ENCODE assay signal across 1 cellular context in the genomic region with DNA sequence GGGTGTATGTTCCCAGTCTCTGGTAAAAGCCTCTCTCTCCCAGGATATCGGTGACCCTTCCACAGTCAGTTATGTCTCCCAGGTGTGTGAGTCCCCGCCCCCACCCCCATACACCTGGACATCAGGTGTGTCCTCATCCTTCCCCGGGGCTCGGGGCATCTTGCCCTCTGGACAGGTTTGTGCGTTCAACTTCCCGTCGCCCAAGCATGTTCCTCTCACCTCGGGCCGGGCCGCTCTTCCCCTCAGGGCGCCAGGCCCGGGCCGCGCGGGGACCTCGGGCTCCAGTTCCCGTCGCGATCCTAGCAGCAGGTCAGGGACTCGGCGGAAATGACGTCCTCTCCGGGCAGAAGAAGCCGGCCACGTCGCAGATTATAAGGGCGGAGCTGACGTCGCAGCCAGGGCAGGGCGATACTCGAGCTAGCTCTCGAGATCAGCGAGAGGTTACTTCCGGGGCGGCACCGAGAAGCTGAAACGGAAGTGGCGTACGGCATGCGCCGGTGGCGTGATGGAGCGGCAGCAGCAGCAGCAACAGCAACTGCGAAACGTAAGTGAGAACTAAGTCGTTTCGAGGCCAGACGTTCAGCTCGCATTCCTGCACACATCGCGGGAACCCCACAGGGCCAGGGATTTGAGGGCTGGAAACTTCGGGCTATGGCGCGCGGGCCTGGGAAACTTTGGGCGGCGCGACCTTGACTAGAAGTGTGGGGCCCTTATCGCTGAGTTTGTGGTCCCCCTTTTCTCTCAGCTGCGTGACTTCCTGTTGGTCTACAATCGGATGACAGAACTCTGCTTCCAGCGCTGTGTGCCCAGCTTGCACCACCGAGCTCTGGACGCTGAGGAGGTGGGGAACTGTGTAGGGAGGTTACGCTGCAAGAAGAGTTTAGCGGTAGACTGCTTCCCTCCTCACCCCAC.
TF ChIP-seq lines count a peak whose summit lies in the region.

A gene with protein sequence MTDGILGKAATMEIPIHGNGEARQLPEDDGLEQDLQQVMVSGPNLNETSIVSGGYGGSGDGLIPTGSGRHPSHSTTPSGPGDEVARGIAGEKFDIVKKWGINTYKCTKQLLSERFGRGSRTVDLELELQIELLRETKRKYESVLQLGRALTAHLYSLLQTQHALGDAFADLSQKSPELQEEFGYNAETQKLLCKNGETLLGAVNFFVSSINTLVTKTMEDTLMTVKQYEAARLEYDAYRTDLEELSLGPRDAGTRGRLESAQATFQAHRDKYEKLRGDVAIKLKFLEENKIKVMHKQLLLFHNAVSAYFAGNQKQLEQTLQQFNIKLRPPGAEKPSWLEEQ (minus strand): TSS at position 320 of the 912 bp plus-strand sequence. CDS start 910 bp downstream, outside the sequence.
A gene with protein sequence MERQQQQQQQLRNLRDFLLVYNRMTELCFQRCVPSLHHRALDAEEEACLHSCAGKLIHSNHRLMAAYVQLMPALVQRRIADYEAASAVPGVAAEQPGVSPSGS (plus strand): TSS at position 490 of the 912 bp plus-strand sequence. CDS start 16 bp downstream, at position 506.

TF ChIP-seq in K562, 482 proteins besides CTCF, POLR2A, EP300 and RAD21 (continued from another document):
- TF ChIP-seq MBD2 (IDR thresholded peaks at IDR 0.05; ENCODE audit: borderline replicate concordance, low read depth) (peak; percentile 66; the same call in 1 of the 2 replicates), TCF3 (CRISPR knock-in tag; IDR thresholded peaks at IDR 0.05) (no peak), ETV5 (CRISPR knock-in tag; IDR thresholded peaks at IDR 0.05; ENCODE audit: low read depth) (peak; percentile 89), PHF8 (IDR thresholded peaks at IDR 0.05; ENCODE audit: borderline replicate concordance, low read length) (peak; percentile 93), HNRNPK (IDR thresholded peaks at IDR 0.05; ENCODE audit: low read depth, low read length, poor library complexity, severe bottlenecking) (no peak), ESRRA (IDR thresholded peaks at IDR 0.05; ENCODE audit: borderline replicate concordance, low read depth) (peak; percentile 70; the same call in 1 of the 2 replicates), TAF9B (IDR thresholded peaks at IDR 0.05; ENCODE audit: partially characterized antibody) (peak; percentile 80), NR2C1 (IDR thresholded peaks at IDR 0.05) (peak; percentile 87), NR2C1 (tag; IDR thresholded peaks at IDR 0.05) (peak; percentile 81), SUPT5H (IDR thresholded peaks at IDR 0.05) (peak; percentile 95), CHD4 (IDR thresholded peaks at IDR 0.05; ENCODE audit: insufficient read depth, insufficient replicate concordance, low read depth, low read length, poor library complexity, severe bottlenecking) (no peak), SP2 (IDR thresholded peaks at IDR 0.05; ENCODE audit: extremely low read depth, low read depth, low read length, poor library complexity, severe bottlenecking) (peak; percentile 8), ZSCAN29 (IDR thresholded peaks at IDR 0.05) (0 out of 2 replicates have a peak, but pooled peaks have one; percentile 15), RBBP5 (IDR thresholded peaks at IDR 0.05; ENCODE audit: borderline replicate concordance, insufficient read depth, low read length, poor library complexity, severe bottlenecking) (peak; percentile 81), ETV6 (IDR thresholded peaks at IDR 0.05; ENCODE audit: borderline replicate concordance in 1 of 2, low read depth in 2 of 2, low read length in 1 of 2) (0 out of 4 replicates have a peak, but pooled peaks of 1 of the 2 experiments have one; percentile 36), ETV6 (CRISPR knock-in tag; IDR thresholded peaks at IDR 0.05; ENCODE audit: borderline replicate concordance) (no peak), CREM (IDR thresholded peaks at IDR 0.05; ENCODE audit: low read depth) (peak; percentile 99), TEAD1 (CRISPR knock-in tag; IDR thresholded peaks at IDR 0.05) (0 out of 4 replicates have a peak, but pooled peaks of 1 of the 2 experiments have one; percentile 13), COPS2 (conservative IDR thresholded peaks at IDR 0.05) (no peak), FOXK2 (conservative IDR thresholded peaks at IDR 0.05 in 1 of 2, IDR thresholded peaks at IDR 0.05 in 1 of 2; ENCODE audit: low read depth in 2 of 2) (peak; percentile 86 to 93), SIX5 (IDR thresholded peaks at IDR 0.05; ENCODE audit: borderline replicate concordance in 1 of 2, insufficient read depth in 1 of 2, low read depth in 1 of 2, low read length in 2 of 2) (peak; percentile 34 to 56; a peak in 2 of 4 replicates), KDM5B (IDR thresholded peaks at IDR 0.05; ENCODE audit: insufficient replicate concordance, low read depth, low read length) (peak; percentile 84), ZBED1 (IDR thresholded peaks at IDR 0.05) (peak; percentile 64; the same call in 1 of the 2 replicates), ZNF384 (IDR thresholded peaks at IDR 0.05; ENCODE audit: low read depth, low read length) (no peak), SIN3A (IDR thresholded peaks at IDR 0.05; ENCODE audit: borderline replicate concordance in 2 of 2, control insufficient read depth in 1 of 2, low read depth in 2 of 2, low read length in 2 of 2) (peak; percentile 39 to 79; a peak in 1 of 4 replicates), SAP30 (IDR thresholded peaks at IDR 0.05; ENCODE audit: borderline replicate concordance, insufficient read depth, low read depth, low read length, poor library complexity, severe bottlenecking) (peak; percentile 74), ERF (CRISPR knock-in tag; IDR thresholded peaks at IDR 0.05) (no peak), ESRRB (CRISPR knock-in tag; IDR thresholded peaks at IDR 0.05; ENCODE audit: borderline replicate concordance) (no peak), POLR2AphosphoS5 (IDR thresholded peaks at IDR 0.05; ENCODE audit: control insufficient read depth, insufficient read depth, low read depth, low read length) (peak; percentile 79), SPI1 (IDR thresholded peaks at IDR 0.05; ENCODE audit: borderline replicate concordance, low read depth, low read length) (peak; percentile 69; the same call in 1 of the 2 replicates), CC2D1A (IDR thresholded peaks at IDR 0.05) (no peak), RB1 (IDR thresholded peaks at IDR 0.05; ENCODE audit: low read depth) (peak; percentile 43; the same call in 1 of the 2 replicates)
- TF ChIP-seq, protein P1, sequence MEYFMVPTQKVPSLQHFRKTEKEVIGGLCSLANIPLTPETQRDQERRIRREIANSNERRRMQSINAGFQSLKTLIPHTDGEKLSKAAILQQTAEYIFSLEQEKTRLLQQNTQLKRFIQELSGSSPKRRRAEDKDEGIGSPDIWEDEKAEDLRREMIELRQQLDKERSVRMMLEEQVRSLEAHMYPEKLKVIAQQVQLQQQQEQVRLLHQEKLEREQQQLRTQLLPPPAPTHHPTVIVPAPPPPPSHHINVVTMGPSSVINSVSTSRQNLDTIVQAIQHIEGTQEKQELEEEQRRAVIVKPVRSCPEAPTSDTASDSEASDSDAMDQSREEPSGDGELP (CRISPR knock-in tag; IDR thresholded peaks at IDR 0.05; ENCODE audit: borderline replicate concordance): peak; percentile 83
- TF ChIP-seq, protein P2, sequence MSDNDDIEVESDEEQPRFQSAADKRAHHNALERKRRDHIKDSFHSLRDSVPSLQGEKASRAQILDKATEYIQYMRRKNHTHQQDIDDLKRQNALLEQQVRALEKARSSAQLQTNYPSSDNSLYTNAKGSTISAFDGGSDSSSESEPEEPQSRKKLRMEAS (CRISPR knock-in tag; IDR thresholded peaks at IDR 0.05): peak; percentile 56
- TF ChIP-seq, protein P3, sequence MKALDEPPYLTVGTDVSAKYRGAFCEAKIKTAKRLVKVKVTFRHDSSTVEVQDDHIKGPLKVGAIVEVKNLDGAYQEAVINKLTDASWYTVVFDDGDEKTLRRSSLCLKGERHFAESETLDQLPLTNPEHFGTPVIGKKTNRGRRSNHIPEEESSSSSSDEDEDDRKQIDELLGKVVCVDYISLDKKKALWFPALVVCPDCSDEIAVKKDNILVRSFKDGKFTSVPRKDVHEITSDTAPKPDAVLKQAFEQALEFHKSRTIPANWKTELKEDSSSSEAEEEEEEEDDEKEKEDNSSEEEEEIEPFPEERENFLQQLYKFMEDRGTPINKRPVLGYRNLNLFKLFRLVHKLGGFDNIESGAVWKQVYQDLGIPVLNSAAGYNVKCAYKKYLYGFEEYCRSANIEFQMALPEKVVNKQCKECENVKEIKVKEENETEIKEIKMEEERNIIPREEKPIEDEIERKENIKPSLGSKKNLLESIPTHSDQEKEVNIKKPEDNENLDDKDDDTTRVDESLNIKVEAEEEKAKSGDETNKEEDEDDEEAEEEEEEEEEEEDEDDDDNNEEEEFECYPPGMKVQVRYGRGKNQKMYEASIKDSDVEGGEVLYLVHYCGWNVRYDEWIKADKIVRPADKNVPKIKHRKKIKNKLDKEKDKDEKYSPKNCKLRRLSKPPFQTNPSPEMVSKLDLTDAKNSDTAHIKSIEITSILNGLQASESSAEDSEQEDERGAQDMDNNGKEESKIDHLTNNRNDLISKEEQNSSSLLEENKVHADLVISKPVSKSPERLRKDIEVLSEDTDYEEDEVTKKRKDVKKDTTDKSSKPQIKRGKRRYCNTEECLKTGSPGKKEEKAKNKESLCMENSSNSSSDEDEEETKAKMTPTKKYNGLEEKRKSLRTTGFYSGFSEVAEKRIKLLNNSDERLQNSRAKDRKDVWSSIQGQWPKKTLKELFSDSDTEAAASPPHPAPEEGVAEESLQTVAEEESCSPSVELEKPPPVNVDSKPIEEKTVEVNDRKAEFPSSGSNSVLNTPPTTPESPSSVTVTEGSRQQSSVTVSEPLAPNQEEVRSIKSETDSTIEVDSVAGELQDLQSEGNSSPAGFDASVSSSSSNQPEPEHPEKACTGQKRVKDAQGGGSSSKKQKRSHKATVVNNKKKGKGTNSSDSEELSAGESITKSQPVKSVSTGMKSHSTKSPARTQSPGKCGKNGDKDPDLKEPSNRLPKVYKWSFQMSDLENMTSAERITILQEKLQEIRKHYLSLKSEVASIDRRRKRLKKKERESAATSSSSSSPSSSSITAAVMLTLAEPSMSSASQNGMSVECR (CRISPR knock-in tag; IDR thresholded peaks at IDR 0.05): peak; percentile 57; the same call in 1 of the 2 replicates
- TF ChIP-seq, protein P4, sequence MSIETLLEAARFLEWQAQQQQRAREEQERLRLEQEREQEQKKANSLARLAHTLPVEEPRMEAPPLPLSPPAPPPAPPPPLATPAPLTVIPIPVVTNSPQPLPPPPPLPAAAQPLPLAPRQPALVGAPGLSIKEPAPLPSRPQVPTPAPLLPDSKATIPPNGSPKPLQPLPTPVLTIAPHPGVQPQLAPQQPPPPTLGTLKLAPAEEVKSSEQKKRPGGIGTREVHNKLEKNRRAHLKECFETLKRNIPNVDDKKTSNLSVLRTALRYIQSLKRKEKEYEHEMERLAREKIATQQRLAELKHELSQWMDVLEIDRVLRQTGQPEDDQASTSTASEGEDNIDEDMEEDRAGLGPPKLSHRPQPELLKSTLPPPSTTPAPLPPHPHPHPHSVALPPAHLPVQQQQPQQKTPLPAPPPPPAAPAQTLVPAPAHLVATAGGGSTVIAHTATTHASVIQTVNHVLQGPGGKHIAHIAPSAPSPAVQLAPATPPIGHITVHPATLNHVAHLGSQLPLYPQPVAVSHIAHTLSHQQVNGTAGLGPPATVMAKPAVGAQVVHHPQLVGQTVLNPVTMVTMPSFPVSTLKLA (conservative IDR thresholded peaks at IDR 0.05): peak; percentile 88 to 92
- TF ChIP-seq, protein P5, sequence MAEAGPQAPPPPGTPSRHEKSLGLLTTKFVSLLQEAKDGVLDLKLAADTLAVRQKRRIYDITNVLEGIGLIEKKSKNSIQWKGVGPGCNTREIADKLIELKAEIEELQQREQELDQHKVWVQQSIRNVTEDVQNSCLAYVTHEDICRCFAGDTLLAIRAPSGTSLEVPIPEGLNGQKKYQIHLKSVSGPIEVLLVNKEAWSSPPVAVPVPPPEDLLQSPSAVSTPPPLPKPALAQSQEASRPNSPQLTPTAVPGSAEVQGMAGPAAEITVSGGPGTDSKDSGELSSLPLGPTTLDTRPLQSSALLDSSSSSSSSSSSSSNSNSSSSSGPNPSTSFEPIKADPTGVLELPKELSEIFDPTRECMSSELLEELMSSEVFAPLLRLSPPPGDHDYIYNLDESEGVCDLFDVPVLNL (CRISPR knock-in tag; IDR thresholded peaks at IDR 0.05; ENCODE audit: low read depth): peak; percentile 12
- TF ChIP-seq, protein P6, sequence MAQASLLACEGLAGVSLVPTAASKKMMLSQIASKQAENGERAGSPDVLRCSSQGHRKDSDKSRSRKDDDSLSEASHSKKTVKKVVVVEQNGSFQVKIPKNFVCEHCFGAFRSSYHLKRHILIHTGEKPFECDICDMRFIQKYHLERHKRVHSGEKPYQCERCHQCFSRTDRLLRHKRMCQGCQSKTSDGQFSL (CRISPR knock-in tag; IDR thresholded peaks at IDR 0.05): peak; percentile 18
- TF ChIP-seq, protein P6 (tag; IDR thresholded peaks at IDR 0.05): no peak
- TF ChIP-seq, protein P7, sequence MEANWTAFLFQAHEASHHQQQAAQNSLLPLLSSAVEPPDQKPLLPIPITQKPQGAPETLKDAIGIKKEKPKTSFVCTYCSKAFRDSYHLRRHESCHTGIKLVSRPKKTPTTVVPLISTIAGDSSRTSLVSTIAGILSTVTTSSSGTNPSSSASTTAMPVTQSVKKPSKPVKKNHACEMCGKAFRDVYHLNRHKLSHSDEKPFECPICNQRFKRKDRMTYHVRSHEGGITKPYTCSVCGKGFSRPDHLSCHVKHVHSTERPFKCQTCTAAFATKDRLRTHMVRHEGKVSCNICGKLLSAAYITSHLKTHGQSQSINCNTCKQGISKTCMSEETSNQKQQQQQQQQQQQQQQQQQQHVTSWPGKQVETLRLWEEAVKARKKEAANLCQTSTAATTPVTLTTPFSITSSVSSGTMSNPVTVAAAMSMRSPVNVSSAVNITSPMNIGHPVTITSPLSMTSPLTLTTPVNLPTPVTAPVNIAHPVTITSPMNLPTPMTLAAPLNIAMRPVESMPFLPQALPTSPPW (CRISPR knock-in tag; IDR thresholded peaks at IDR 0.05): peak; percentile 43; the same call in 1 of the 2 replicates
- TF ChIP-seq, protein P8, sequence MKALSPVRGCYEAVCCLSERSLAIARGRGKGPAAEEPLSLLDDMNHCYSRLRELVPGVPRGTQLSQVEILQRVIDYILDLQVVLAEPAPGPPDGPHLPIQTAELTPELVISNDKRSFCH (CRISPR knock-in tag; IDR thresholded peaks at IDR 0.05): no peak
- TF ChIP-seq, protein P8 (tag; IDR thresholded peaks at IDR 0.05): peak; percentile 25
